ENCODE assay signal across 23 cellular contexts in the genomic region with DNA sequence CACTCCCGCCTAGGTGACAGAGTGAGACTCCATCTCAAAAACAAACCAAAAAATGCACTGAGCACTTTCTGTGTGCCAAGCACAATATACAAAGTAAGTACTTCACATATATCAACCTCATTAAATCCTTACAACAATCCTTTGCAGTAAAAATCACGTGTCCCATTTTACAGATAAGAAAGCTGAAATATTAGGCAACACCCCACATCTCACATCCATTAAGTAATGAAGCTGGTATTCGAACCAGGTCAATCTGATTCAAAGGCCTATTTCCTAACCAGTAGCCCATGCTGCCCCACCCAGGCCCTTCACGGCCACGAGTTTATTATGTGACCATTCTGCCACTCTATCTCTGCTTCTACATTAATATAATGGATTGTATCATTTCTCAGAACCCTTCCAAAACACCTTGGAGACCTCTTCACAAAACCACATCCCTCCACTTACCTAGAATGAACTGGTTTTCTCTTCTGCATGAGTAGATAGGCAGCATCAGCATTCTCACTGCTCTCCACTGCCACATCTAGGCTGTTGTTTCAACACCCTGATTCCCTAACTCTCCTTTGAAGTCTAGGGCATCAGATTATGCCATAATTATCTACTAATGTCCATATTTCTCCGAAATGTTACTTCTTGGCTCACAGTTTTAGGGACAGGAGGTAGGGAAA. TPM values are rescaled to one million over a fixed set of nuclear protein-coding genes. Genes with fewer than 3 reads are reported as not detected.
DNase-seq lines count a peak whose midpoint lies in the region; ATAC-seq and TF ChIP-seq lines count a peak whose summit lies in the region.
"Had no signal": no experiment of that assay in that cellular context is flagged by ENCODE, and none has a peak within 500 bp of the region (broad histone marks: within the 10 kb centered on the region; RNA-seq: fewer than 3 reads in every experiment).

No MANE protein-coding gene starts in this region.

- H3K4me3 Mint-ChIP-seq in activated CD4-positive, alpha-beta T cell treated with anti-CD3 and anti-CD28 coated beads, Interleukin-2, amount 10 ng/mL, durations not matched to agents 24 days and 14 days: no peak overlapping the region
- H3K4me3 Mint-ChIP-seq in neural crest cell: peak overlapping the region; percentile 41
- H3K4me3 Mint-ChIP-seq in activated T-cell treated with anti-CD3 and anti-CD28 coated beads, Interleukin-2, amount 50 U/mL, for 24 hours: no peak overlapping the region
- H3K4me3 Mint-ChIP-seq: CD8-positive, alpha-beta T cell; stimulated activated naive CD8-positive, alpha-beta T cell treated with anti-CD3 and anti-CD28 coated beads, Interleukin-15, Interleukin-2, amounts not matched to agents 100 ng/mL and 50 ng/mL, for 24 hours had no signal

- H3K9me3 Mint-ChIP-seq in activated CD4-positive, alpha-beta T cell treated with anti-CD3 and anti-CD28 coated beads, Interleukin-2, amount 10 ng/mL, durations not matched to agents 24 days and 14 days: no peaks in the 10 kb centered on the region
- H3K9me3 Mint-ChIP-seq in neural crest cell: no peaks in the 10 kb centered on the region
- no peaks in the 10 kb centered on the region for H3K9me3 Mint-ChIP-seq in activated T-cell treated with anti-CD3 and anti-CD28 coated beads, Interleukin-2, amount 50 U/mL, for 24 hours
- H3K9me3 Mint-ChIP-seq: CD8-positive, alpha-beta T cell; stimulated activated naive CD8-positive, alpha-beta T cell treated with anti-CD3 and anti-CD28 coated beads, Interleukin-15, Interleukin-2, amounts not matched to agents 100 ng/mL and 50 ng/mL, for 24 hours had no signal

- no peak for DNase-seq in activated CD4-positive, alpha-beta T cell treated with anti-CD3 and anti-CD28 coated beads, Interleukin-2, amount 10 ng/mL, durations not matched to agents 24 days and 14 days
- no peak for DNase-seq in activated CD4-positive, alpha-beta T cell treated with anti-CD3 and anti-CD28 coated beads for 4 hours
- DNase-seq in MM.1S: peak; percentile 7
- DNase-seq in choroid plexus epithelial cell (ENCODE audit: low read depth): peak; percentile 27
- DNase-seq in neural crest cell (ENCODE audit: low read depth, low spot score): no peak
- no peak for DNase-seq in activated T-cell treated with anti-CD3 and anti-CD28 coated beads, Interleukin-2, amount 50 U/mL, for 24 hours
- no peak for DNase-seq in NCI-H2196 (lab: John Stamatoyannopoulos, UW; ENCODE audit: unreplicated experiment)
- DNase-seq: activated CD4-positive, alpha-beta T cell treated with anti-CD3 and anti-CD28 coated beads, Interleukin-2, amount 50 U/mL, for 48 hours; activated T-cell treated with anti-CD3 and anti-CD28 coated beads, Interleukin-2, amount 50 U/mL, for 1 hour; amygdala; CD8-positive, alpha-beta T cell; DMS53; glutamatergic neuron; Kasumi-1; NCI-H524 treated with DMSO at 0.1 percent for 48 hours; stimulated activated CD4-positive, alpha-beta T cell treated with anti-CD3 and anti-CD28 coated beads, Interleukin-15, amount 100 ng/mL, for 24 hours; thyroid gland had no signal

- H3K27me3 Mint-ChIP-seq in activated CD4-positive, alpha-beta T cell treated with anti-CD3 and anti-CD28 coated beads, Interleukin-2, amount 10 ng/mL, durations not matched to agents 24 days and 14 days: peaks cover 6% of the 10 kb centered on the region
- peaks cover 21% of the 10 kb centered on the region for H3K27me3 Mint-ChIP-seq in neural crest cell (ENCODE audit: low read depth)
- H3K27me3 Mint-ChIP-seq in activated T-cell treated with anti-CD3 and anti-CD28 coated beads, Interleukin-2, amount 50 U/mL, for 24 hours: peaks cover 10% of the 10 kb centered on the region

- no peak overlapping the region for H3K9ac ChIP-seq in MM.1S (ENCODE audit: low read length)

- no peak overlapping the region for H3K27ac ChIP-seq in MM.1S (ENCODE audit: low read length)
- H3K27ac ChIP-seq: 22Rv1, cardiac muscle cell, SK-N-MC, thyroid gland had no signal

- H3K9me2 ChIP-seq in MM.1S (replicated peaks; ENCODE audit: insufficient read depth, low read length): no peaks in the 10 kb centered on the region

- peaks cover 37% of the 10 kb centered on the region for H3K4me1 ChIP-seq in MM.1S (ENCODE audit: low read length)

- peaks cover 43% of the 10 kb centered on the region for H3K4me1 Mint-ChIP-seq in activated CD4-positive, alpha-beta T cell treated with anti-CD3 and anti-CD28 coated beads, Interleukin-2, amount 10 ng/mL, durations not matched to agents 24 days and 14 days
- peaks cover 14% of the 10 kb centered on the region for H3K4me1 Mint-ChIP-seq in neural crest cell
- H3K4me1 Mint-ChIP-seq in activated T-cell treated with anti-CD3 and anti-CD28 coated beads, Interleukin-2, amount 50 U/mL, for 24 hours (ENCODE audit: low read depth): peaks cover 23% of the 10 kb centered on the region

- no peaks in the 10 kb centered on the region for H4K20me1 ChIP-seq in MM.1S (ENCODE audit: insufficient read depth, low read length)

- H3F3A ChIP-seq in MM.1S (ENCODE audit: insufficient read depth, low read length): no peaks in the 10 kb centered on the region

- peak overlapping the region; percentile 4 for H3K27ac Mint-ChIP-seq in activated CD4-positive, alpha-beta T cell treated with anti-CD3 and anti-CD28 coated beads, Interleukin-2, amount 10 ng/mL, durations not matched to agents 24 days and 14 days
- no peak overlapping the region for H3K27ac Mint-ChIP-seq in neural crest cell (ENCODE audit: unreplicated experiment)
- no peak overlapping the region for H3K27ac Mint-ChIP-seq in activated T-cell treated with anti-CD3 and anti-CD28 coated beads, Interleukin-2, amount 50 U/mL, for 24 hours
- H3K27ac Mint-ChIP-seq: CD8-positive, alpha-beta T cell; stimulated activated naive CD8-positive, alpha-beta T cell treated with anti-CD3 and anti-CD28 coated beads, Interleukin-15, Interleukin-2, amounts not matched to agents 100 ng/mL and 50 ng/mL, for 24 hours had no signal

- H3K4me3 ChIP-seq in MM.1S (ENCODE audit: low read length): no peak overlapping the region
- H3K4me3 ChIP-seq in choroid plexus epithelial cell (ENCODE audit: low read depth, low read length): no peak overlapping the region
- H3K4me3 ChIP-seq: cardiac muscle cell, SK-N-MC, thyroid gland had no signal

- peaks cover 1% of the 10 kb centered on the region for H3K36me3 Mint-ChIP-seq in activated CD4-positive, alpha-beta T cell treated with anti-CD3 and anti-CD28 coated beads, Interleukin-2, amount 10 ng/mL, durations not matched to agents 24 days and 14 days (ENCODE audit: low read depth)
- no peaks in the 10 kb centered on the region for H3K36me3 Mint-ChIP-seq in neural crest cell (ENCODE audit: low read depth)
- peaks cover 6% of the 10 kb centered on the region for H3K36me3 Mint-ChIP-seq in activated T-cell treated with anti-CD3 and anti-CD28 coated beads, Interleukin-2, amount 50 U/mL, for 24 hours (ENCODE audit: low read depth)

- no peaks in the 10 kb centered on the region for H3K27me3 ChIP-seq in MM.1S (replicated peaks; ENCODE audit: insufficient read depth, low read length)
- H3K27me3 ChIP-seq: cardiac muscle cell, thyroid gland had no signal

- H3K9me3 ChIP-seq in MM.1S (replicated peaks; ENCODE audit: insufficient read depth, low read length): no peaks in the 10 kb centered on the region
- H3K9me3 ChIP-seq: thyroid gland had no signal

- intact Hi-C loops in activated CD4-positive, alpha-beta T cell treated with anti-CD3 and anti-CD28 coated beads, Interleukin-2, amount 10 ng/mL, durations not matched to agents 24 days and 14 days (cut with micrococcal nuclease): loop anchor here (5.0 kb wide), 1 partner anchor 243 kb away; the partner anchor contains the start of gene SFXN5

- no peak overlapping the region for H3K4me2 ChIP-seq in MM.1S (ENCODE audit: low read depth, low read length)

- TF ChIP-seq CTCF in MM.1S (IDR thresholded peaks at IDR 0.05; ENCODE audit: low read length): no peak
- TF ChIP-seq CTCF in choroid plexus epithelial cell (conservative IDR thresholded peaks at IDR 0.05; ENCODE audit: low read depth, low read length): no peak
- no peak for TF ChIP-seq CTCF in neural crest cell (conservative IDR thresholded peaks at IDR 0.05)

- no peak overlapping the region for H2AFZ ChIP-seq in MM.1S (ENCODE audit: low read length)

- no peak for ATAC-seq in GM18873 (IDR thresholded peaks at IDR 0.05; ENCODE audit: low FRiP score, unreplicated experiment)
- ATAC-seq: CD8-positive, alpha-beta T cell; sciatic nerve had no signal

- H3K36me3 ChIP-seq in MM.1S (replicated peaks; ENCODE audit: insufficient read depth, low read length): no peaks in the 10 kb centered on the region
- H3K36me3 ChIP-seq: cardiac muscle cell, thyroid gland had no signal

- no peaks in the 10 kb centered on the region for H3K79me2 ChIP-seq in MM.1S (ENCODE audit: low read length)

RNA-seq across cellular contexts. Expression of gene EXOC6B, which starts 3.1 kb away (rescaled TPM):
- total RNA-seq in activated CD4-positive, alpha-beta T cell treated with anti-CD3 and anti-CD28 coated beads, Interleukin-2, amount 10 ng/mL, durations not matched to agents 24 days and 14 days: 7.8 and 8.4 TPM in 2 replicates
- 28.0 and 28.2 TPM in 2 replicates for total RNA-seq in neural crest cell

RNA-seq across cellular contexts. Expression of gene SPR, which starts 58.2 kb away (rescaled TPM):
- 12.6 and 12.8 TPM in 2 replicates for total RNA-seq in activated CD4-positive, alpha-beta T cell treated with anti-CD3 and anti-CD28 coated beads, Interleukin-2, amount 10 ng/mL, durations not matched to agents 24 days and 14 days
- total RNA-seq in neural crest cell: 5.8 and 6.3 TPM in 2 replicates
- total RNA-seq: CD8-positive, alpha-beta T cell had no signal

Comparison
In these comparisons a context has a peak if more than half of its experiments do, and no peak if none do; other contexts are left out.
1. DNase-seq: peak in MM.1S (single experiment) and choroid plexus epithelial cell (single experiment); none in activated CD4-positive, alpha-beta T cell treated with anti-CD3 and anti-CD28 coated beads, Interleukin-2, amount 10 ng/mL, durations not matched to agents 24 days and 14 days (single experiment), activated CD4-positive, alpha-beta T cell treated with anti-CD3 and anti-CD28 coated beads for 4 hours (0 of 2), neural crest cell (single experiment), activated T-cell treated with anti-CD3 and anti-CD28 coated beads, Interleukin-2, amount 50 U/mL, for 24 hours (single experiment) and NCI-H2196 (single experiment).